In genomic region chr2:47402555-47402804, GRCh38 we compare ENCODE assay signal across 9 cellular contexts. TPM values are rescaled to one million over a fixed set of nuclear protein-coding genes. Genes with fewer than 3 reads are reported as not detected.
DNase-seq lines count a peak whose midpoint lies in the region; ATAC-seq and TF ChIP-seq lines count a peak whose summit lies in the region.
"Had no signal": no experiment of that assay in that cellular context is flagged by ENCODE, and none has a peak within 500 bp of the region (broad histone marks: within the 10 kb centered on the region; RNA-seq: fewer than 3 reads in every experiment).

No MANE protein-coding gene starts in this region.

- 4% methylated on average over 8 of the region's 8 CpGs for WGBS in esophagus muscularis mucosa

- H3K9ac ChIP-seq in ES-I3 (ENCODE audit: low read depth, low read length) = peak overlapping the region; percentile 82

- no peaks in the 10 kb centered on the region for H3K27me3 Mint-ChIP-seq in progenitor cell of endocrine pancreas

- peak; percentile 37 for DNase-seq in RPMI7951 (ENCODE audit: low read depth)
- DNase-seq in esophagus muscularis mucosa (ENCODE audit: extremely low spot score) = no peak
- DNase-seq in progenitor cell of endocrine pancreas (ENCODE audit: low spot score, unreplicated experiment) = no peak
- DNase-seq in DMS 273 treated with DMSO at 0.1 percent for 48 hours (lab: John Stamatoyannopoulos, UW) = no peak
- DNase-seq in activated effector memory CD4-positive, alpha-beta T cell treated with anti-CD3 and anti-CD28 coated beads, Interleukin-2, amount 50 U/mL, for 16 hours = no peak

- ATAC-seq in HG03196 (IDR thresholded peaks at IDR 0.05; ENCODE audit: unreplicated experiment) = no peak
- no peak for ATAC-seq in GM18868 (IDR thresholded peaks at IDR 0.05; ENCODE audit: unreplicated experiment)

- H3K4me1 Mint-ChIP-seq in progenitor cell of endocrine pancreas (ENCODE audit: low read depth) = peaks cover 10% of the 10 kb centered on the region

- TF ChIP-seq EP300 in esophagus muscularis mucosa (IDR thresholded peaks at IDR 0.05) = no peak

- H3K4me3 Mint-ChIP-seq in progenitor cell of endocrine pancreas (ENCODE audit: low read depth) = peak overlapping the region; percentile 97

- H3K27ac ChIP-seq in esophagus muscularis mucosa (replicated peaks in 1 of 4) = peak overlapping the region; percentile 47 to 81 (median 60)

- TF ChIP-seq CTCF in esophagus muscularis mucosa (IDR thresholded peaks at IDR 0.05) (no peak), progenitor cell of endocrine pancreas (IDR thresholded peaks at IDR 0.05; ENCODE audit: unreplicated experiment) (no peak)

- H3K4me1 ChIP-seq in ES-I3 (ENCODE audit: insufficient read depth, low read length) (peaks cover 4% of the 10 kb centered on the region; the same call in 1 of the 2 replicates), esophagus muscularis mucosa (peaks cover 11 to 22% (median 18%) of the 10 kb centered on the region in 4 donors)

- H3K36me3 ChIP-seq in ES-I3 (ENCODE audit: insufficient read depth, low read length) (peaks cover 4% of the 10 kb centered on the region; the same call in 1 of the 2 replicates), esophagus muscularis mucosa (no peaks in the 10 kb centered on the region)

- intact Hi-C loops in esophagus muscularis mucosa (cut with DNase I) = no loop called here

- TF ChIP-seq POLR2A in esophagus muscularis mucosa (IDR thresholded peaks at IDR 0.05; ENCODE audit: low read depth) = no peak

- peak overlapping the region; percentile 76 to 93 (median 88) for H3K4me3 ChIP-seq in esophagus muscularis mucosa

- peaks cover 22% of the 10 kb centered on the region for H3K36me3 Mint-ChIP-seq in progenitor cell of endocrine pancreas (ENCODE audit: insufficient read depth)

- H3K9me3 Mint-ChIP-seq in progenitor cell of endocrine pancreas (ENCODE audit: low read depth) = peaks cover 11% of the 10 kb centered on the region

- H3K27me3 ChIP-seq in esophagus muscularis mucosa = no peaks in the 10 kb centered on the region

- H3K9me3 ChIP-seq in ES-I3 (ENCODE audit: control insufficient read depth, insufficient read depth, low read length) (no peaks in the 10 kb centered on the region), esophagus muscularis mucosa (no peaks in the 10 kb centered on the region)

- H3K27ac Mint-ChIP-seq in progenitor cell of endocrine pancreas = peak overlapping the region; percentile 99

RNA-seq across cellular contexts. Expression of gene MSH2, which starts 0.5 kb away (rescaled TPM):
- 48.1 and 53.8 TPM in 2 replicates for total RNA-seq in RPMI7951 (2014; rRNA removed; shearing (Covaris generic))
- total RNA-seq in esophagus muscularis mucosa (1 to 10 TPM; 5.6 to 9.9 (median 7.6) TPM), progenitor cell of endocrine pancreas (61.2 and 63.3 TPM in 2 replicates)

RNA-seq across cellular contexts. Expression of gene EPCAM, which starts 33.4 kb away (rescaled TPM):
- not detected in 2 replicates for total RNA-seq in RPMI7951 (2014; rRNA removed; shearing (Covaris generic))
- total RNA-seq in esophagus muscularis mucosa (not detected), progenitor cell of endocrine pancreas (393 and 397 TPM in 2 replicates)
- total RNA-seq: T-helper 1 cell treated with Interleukin-12 subunit alpha and Interleukin-12 subunit beta and Interleukin-4 antibody, amounts not matched to agents 30 ng/mL and 1 ng/mL, for 36 hours had no signal

Comparison
In these comparisons a context has a peak if more than half of its experiments do, and no peak if none do; other contexts are left out.
1. RNA of gene EPCAM, which starts 33.4 kb away (total RNA-seq): 393 to 397 TPM in progenitor cell of endocrine pancreas; not detected in esophagus muscularis mucosa and not detected in RPMI7951; every median in the first group is over 100 times any median in the second.